In the genomic region with DNA sequence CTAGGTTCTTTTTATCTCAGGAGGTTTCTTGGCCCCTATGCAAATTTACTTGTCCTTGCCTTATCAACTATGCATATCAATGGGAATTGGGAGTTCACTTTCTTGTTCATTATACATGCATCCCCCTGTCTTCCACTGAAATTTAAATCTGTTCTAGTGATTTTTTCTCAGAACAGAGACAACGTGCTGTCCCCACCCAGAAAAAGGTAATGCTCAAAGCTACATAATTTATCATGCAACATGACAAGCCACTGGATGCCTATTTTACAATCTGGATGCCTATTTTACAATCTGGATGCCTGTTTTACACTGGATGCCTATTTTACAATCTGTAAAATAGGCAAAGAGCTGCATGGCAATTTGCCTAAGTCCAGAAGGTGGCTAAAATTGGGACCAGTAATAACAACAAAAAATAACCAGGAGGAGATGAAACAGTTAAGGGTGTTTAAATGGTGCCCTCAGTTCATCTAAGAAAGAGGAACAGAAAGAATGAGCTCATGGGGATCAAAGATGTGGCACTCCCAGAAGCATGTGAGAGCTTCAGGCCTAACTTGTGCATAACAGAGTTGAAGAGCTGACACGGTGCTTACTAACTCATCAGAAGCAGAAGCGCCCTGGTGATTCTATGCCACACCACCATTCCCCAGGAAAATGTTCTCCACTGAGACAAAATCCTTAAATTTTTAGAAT, we compare ENCODE assay signal across 11 cellular contexts.
DNase-seq lines count a peak whose midpoint lies in the region; ATAC-seq and TF ChIP-seq lines count a peak whose summit lies in the region.
"Had no signal": no experiment of that assay in that cellular context is flagged by ENCODE, and none has a peak within 500 bp of the region (broad histone marks: within the 10 kb centered on the region; RNA-seq: fewer than 3 reads in every experiment).

No MANE protein-coding gene starts in this region.

- DNase-seq in left lung (no peak), NCI-H774 (lab: John Stamatoyannopoulos, UW) (no peak), SK-N-DZ (ENCODE audit: low spot score) (no peak)
- no peak for DNase-seq in stimulated activated naive CD4-positive, alpha-beta T cell treated with Interleukin-2 at 50 U/mL for 16 hours (lab: John Stamatoyannopoulos, UW)
- no peak for DNase-seq in activated CD8-positive, alpha-beta T cell treated with anti-CD3 and anti-CD28 coated beads for 36 hours
- DNase-seq: NCI-H1105, T-helper 2 cell had no signal

- H3K27me3 ChIP-seq in left lung: no peaks in the 10 kb centered on the region

- ATAC-seq in GM18520 (IDR thresholded peaks at IDR 0.05; ENCODE audit: unreplicated experiment): peak; percentile 97
- ATAC-seq in GM21576 (IDR thresholded peaks at IDR 0.05; ENCODE audit: unreplicated experiment): peak; percentile 100
- ATAC-seq in HG03432 (IDR thresholded peaks at IDR 0.05; ENCODE audit: unreplicated experiment): peak; percentile 99
- ATAC-seq in left lung: peak; percentile 81
- no peak for ATAC-seq in activated CD8-positive, alpha-beta T cell treated with anti-CD3 and anti-CD28 coated beads for 36 hours

- POLR2A ChIA-PET in activated CD8-positive, alpha-beta T cell treated with anti-CD3 and anti-CD28 coated beads for 36 hours (lab: Charles Lee): no interaction called here

- intact Hi-C loops in left lung (cut with DNase I): no loop called here
- intact Hi-C loops in activated CD8-positive, alpha-beta T cell treated with anti-CD3 and anti-CD28 coated beads for 36 hours (cut with micrococcal nuclease): no loop called here

- no peak overlapping the region for H3K4me3 Mint-ChIP-seq in activated CD8-positive, alpha-beta T cell treated with anti-CD3 and anti-CD28 coated beads for 36 hours
- H3K4me3 Mint-ChIP-seq: nephron had no signal

- no peaks in the 10 kb centered on the region for H3K36me3 ChIP-seq in left lung

- H3K9me3 Mint-ChIP-seq in activated CD8-positive, alpha-beta T cell treated with anti-CD3 and anti-CD28 coated beads for 36 hours: no peaks in the 10 kb centered on the region
- H3K9me3 Mint-ChIP-seq: nephron had no signal

- H3K27ac ChIP-seq in left lung: no peak overlapping the region

- no peaks in the 10 kb centered on the region for H3K4me1 Mint-ChIP-seq in activated CD8-positive, alpha-beta T cell treated with anti-CD3 and anti-CD28 coated beads for 36 hours (ENCODE audit: low read depth)
- H3K4me1 Mint-ChIP-seq: nephron had no signal

- H3K36me3 Mint-ChIP-seq in activated CD8-positive, alpha-beta T cell treated with anti-CD3 and anti-CD28 coated beads for 36 hours (ENCODE audit: low read depth): no peaks in the 10 kb centered on the region

- H3K9me3 ChIP-seq in left lung: no peaks in the 10 kb centered on the region

- peaks cover 0 to 3% of the 10 kb centered on the region in 2 donors for H3K4me1 ChIP-seq in left lung

- no peak overlapping the region for H3K27ac Mint-ChIP-seq in activated CD8-positive, alpha-beta T cell treated with anti-CD3 and anti-CD28 coated beads for 36 hours
- H3K27ac Mint-ChIP-seq: nephron had no signal

- CTCF ChIA-PET in activated CD8-positive, alpha-beta T cell treated with anti-CD3 and anti-CD28 coated beads for 36 hours (lab: Charles Lee): no interaction called here

- H3K4me3 ChIP-seq in left lung: no peak overlapping the region

- no peaks in the 10 kb centered on the region for H3K27me3 Mint-ChIP-seq in activated CD8-positive, alpha-beta T cell treated with anti-CD3 and anti-CD28 coated beads for 36 hours

- no peak for TF ChIP-seq CTCF in left lung (IDR thresholded peaks at IDR 0.05)
- TF ChIP-seq CTCF in activated CD8-positive, alpha-beta T cell treated with anti-CD3 and anti-CD28 coated beads for 36 hours (IDR thresholded peaks at IDR 0.05): no peak
